Comparison of ENCODE assay signal across 1 cellular context in the genomic region with DNA sequence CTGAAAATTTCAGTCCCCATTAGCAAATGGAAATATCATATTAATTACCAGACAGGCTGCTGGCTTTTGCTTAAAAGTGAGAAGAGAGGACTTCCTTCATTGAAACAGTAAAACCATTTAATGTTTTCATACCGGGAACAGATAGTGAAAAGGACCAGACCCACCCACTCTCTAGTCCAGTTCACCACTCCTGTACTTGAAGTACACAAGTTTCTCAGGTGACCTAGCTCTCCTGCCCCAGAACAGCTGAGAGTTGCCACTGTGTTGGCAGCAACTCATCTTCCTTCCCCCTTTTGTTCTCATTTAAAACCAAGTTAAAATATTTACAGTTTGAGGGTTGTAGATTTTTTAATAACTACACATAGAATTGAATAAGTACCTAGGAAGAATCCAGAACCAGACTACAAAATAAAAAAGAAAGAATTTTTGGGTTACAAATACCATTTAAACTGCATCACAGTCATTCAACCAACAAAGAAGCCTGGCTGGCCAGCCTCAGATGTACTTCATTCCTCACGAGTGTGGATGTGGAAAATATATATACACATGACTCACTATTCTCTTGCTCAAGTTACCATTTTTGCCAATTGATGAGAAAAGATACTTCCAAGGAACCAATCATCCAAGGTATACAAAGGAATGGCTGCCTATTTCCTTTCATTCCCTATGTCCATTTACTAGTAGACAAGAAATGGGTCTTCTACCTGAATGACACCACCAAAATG.
A peak's percentile ranks its signal among the peaks of the same experiment; 100 is the strongest.
TF ChIP-seq lines count a peak whose summit lies in the region.

No MANE protein-coding gene starts in this region.

TF ChIP-seq in SK-N-SH, 30 proteins besides CTCF, POLR2A, EP300 and RAD21 (continued from another document):
- TF ChIP-seq, protein P1, sequence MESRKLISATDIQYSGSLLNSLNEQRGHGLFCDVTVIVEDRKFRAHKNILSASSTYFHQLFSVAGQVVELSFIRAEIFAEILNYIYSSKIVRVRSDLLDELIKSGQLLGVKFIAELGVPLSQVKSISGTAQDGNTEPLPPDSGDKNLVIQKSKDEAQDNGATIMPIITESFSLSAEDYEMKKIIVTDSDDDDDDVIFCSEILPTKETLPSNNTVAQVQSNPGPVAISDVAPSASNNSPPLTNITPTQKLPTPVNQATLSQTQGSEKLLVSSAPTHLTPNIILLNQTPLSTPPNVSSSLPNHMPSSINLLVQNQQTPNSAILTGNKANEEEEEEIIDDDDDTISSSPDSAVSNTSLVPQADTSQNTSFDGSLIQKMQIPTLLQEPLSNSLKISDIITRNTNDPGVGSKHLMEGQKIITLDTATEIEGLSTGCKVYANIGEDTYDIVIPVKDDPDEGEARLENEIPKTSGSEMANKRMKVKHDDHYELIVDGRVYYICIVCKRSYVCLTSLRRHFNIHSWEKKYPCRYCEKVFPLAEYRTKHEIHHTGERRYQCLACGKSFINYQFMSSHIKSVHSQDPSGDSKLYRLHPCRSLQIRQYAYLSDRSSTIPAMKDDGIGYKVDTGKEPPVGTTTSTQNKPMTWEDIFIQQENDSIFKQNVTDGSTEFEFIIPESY (IDR thresholded peaks at IDR 0.05; ENCODE audit: borderline replicate concordance, low read depth): no peak
- peak; percentile 43; the same call in 1 of the 2 replicates for TF ChIP-seq FOSL2 (IDR thresholded peaks at IDR 0.05; ENCODE audit: borderline replicate concordance, low read depth)
- TF ChIP-seq NFIC (IDR thresholded peaks at IDR 0.05; ENCODE audit: borderline replicate concordance): no peak
- TF ChIP-seq TEAD4 (IDR thresholded peaks at IDR 0.05; ENCODE audit: borderline replicate concordance, insufficient read depth): no peak
- TF ChIP-seq SMC3 (IDR thresholded peaks at IDR 0.05; ENCODE audit: low read depth, low read length): no peak
- TF ChIP-seq TAF1 (IDR thresholded peaks at IDR 0.05; ENCODE audit: borderline replicate concordance, low read depth, low read length): no peak
- TF ChIP-seq, protein P2, sequence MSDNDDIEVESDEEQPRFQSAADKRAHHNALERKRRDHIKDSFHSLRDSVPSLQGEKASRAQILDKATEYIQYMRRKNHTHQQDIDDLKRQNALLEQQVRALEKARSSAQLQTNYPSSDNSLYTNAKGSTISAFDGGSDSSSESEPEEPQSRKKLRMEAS (IDR thresholded peaks at IDR 0.05; ENCODE audit: low read depth): no peak
- no peak for TF ChIP-seq GABPA (IDR thresholded peaks at IDR 0.05; ENCODE audit: low read depth)
- no peak for TF ChIP-seq FOXJ3 (CRISPR knock-in tag; IDR thresholded peaks at IDR 0.05)
